Comparison of ENCODE assay signal across 25 cellular contexts in genomic region chr1:225471453-225472301, GRCh38. TPM values are rescaled to one million over a fixed set of nuclear protein-coding genes. Genes with fewer than 3 reads are reported as not detected.
DNase-seq lines count a peak whose midpoint lies in the region; ATAC-seq, FAIRE-seq and TF ChIP-seq lines count a peak whose summit lies in the region.
"Had no signal": no experiment of that assay in that cellular context is flagged by ENCODE, and none has a peak within 500 bp of the region (broad histone marks: within the 10 kb centered on the region; RNA-seq: fewer than 3 reads in every experiment).

No MANE protein-coding gene starts in this region.

- no peaks in the 10 kb centered on the region for H3K23me2 ChIP-seq in H1 (ENCODE audit: low read depth, low read length)

- no peaks in the 10 kb centered on the region for H3K27me3 ChIP-seq in H1 (replicated peaks in 1 of 4; ENCODE audit: control insufficient read depth in 3 of 4, extremely low read depth in 1 of 4, insufficient read depth in 3 of 4, low read length in 3 of 4)
- no peaks in the 10 kb centered on the region for H3K27me3 ChIP-seq in vagina
- H3K27me3 ChIP-seq: cardiac muscle cell, spleen had no signal

- H3K4me2 ChIP-seq in H1 (ENCODE audit: insufficient read depth in 1 of 2, low read depth in 2 of 2, low read length in 2 of 2): no peak overlapping the region
- H3K4me2 ChIP-seq: A549 had no signal

- WGBS in H1 (ENCODE audit: extremely low coverage in 1 of 2, insufficient coverage in 1 of 2, insufficient read length in 1 of 2, insufficient replicate concordance in 2 of 2, low coverage in 1 of 2, low lambda C conversion rate in 2 of 2, missing lambda C conversion rate in 1 of 2), 2 experiments: 82% methylated on average over 25 of the region's 29 CpGs; no CpG with 5 or more reads in 1 of the 2 experiments

- no peak overlapping the region for H3K14ac ChIP-seq in H1 (ENCODE audit: insufficient read length)

- CTCF ChIA-PET in H1 (lab: Charles Lee; ENCODE audit: partially characterized antibody): interaction anchor here (0.6 to 18.7 kb wide), 14 partner anchors 10 to 513 kb away, joined by 3 to 229 read pairs (median 4); no protein-coding TSS in a partner anchor

- no peaks in the 10 kb centered on the region for H3K79me1 ChIP-seq in H1 (ENCODE audit: low read depth, low read length)

- H2BK20ac ChIP-seq in H1 (ENCODE audit: low read length): no peak overlapping the region

- no peak for TF ChIP-seq EP300 in H1 (IDR thresholded peaks at IDR 0.05; ENCODE audit: borderline replicate concordance in 1 of 2, low read depth in 2 of 2, low read length in 2 of 2)

- no peaks in the 10 kb centered on the region for H4K20me1 ChIP-seq in H1 (replicated peaks in 1 of 2; ENCODE audit: control insufficient read depth in 1 of 2, insufficient read depth in 2 of 2, low read length in 2 of 2)

- no peak for TF ChIP-seq RAD21 in H1 (IDR thresholded peaks at IDR 0.05 in 1 of 2, conservative IDR thresholded peaks at IDR 0.05 in 1 of 2; ENCODE audit: low read depth in 2 of 2, low read length in 2 of 2)

- no peak overlapping the region for H3K9ac ChIP-seq in H1 (replicated peaks in 1 of 4; ENCODE audit: extremely low read depth in 1 of 4, low read depth in 3 of 4, low read length in 3 of 4)

- no peaks in the 10 kb centered on the region for H3K36me3 ChIP-seq in H1 (ENCODE audit: control insufficient read depth in 2 of 4, insufficient read depth in 4 of 4, low read length in 3 of 4)
- H3K36me3 ChIP-seq in vagina: no peaks in the 10 kb centered on the region
- H3K36me3 ChIP-seq: cardiac muscle cell, spleen, thoracic aorta had no signal

- H3K4me1 ChIP-seq in H1 (replicated peaks in 1 of 4; ENCODE audit: control insufficient read depth in 3 of 4, insufficient read depth in 4 of 4, low read length in 3 of 4): peaks cover 0 to 6% (median 1%) of the 10 kb centered on the region in 4 experiments; a peak in 4 of 7 replicates
- peaks cover 12% of the 10 kb centered on the region for H3K4me1 ChIP-seq in vagina

- TF ChIP-seq POLR2A in H1 (IDR thresholded peaks at IDR 0.05; ENCODE audit: control extremely low read depth in 1 of 2, low read depth in 2 of 2, low read length in 2 of 2): no peak
- no peak for TF ChIP-seq POLR2A in vagina (IDR thresholded peaks at IDR 0.05)

- H3K4ac ChIP-seq in H1 (replicated peaks; ENCODE audit: insufficient read length, low read depth, low read length): no peak overlapping the region

- intact Hi-C loops in vagina (cut with DNase I): loop anchor here (10.0 kb wide), 1 partner anchor 373 kb away; no protein-coding TSS in a partner anchor

- H2BK12ac ChIP-seq in H1 (ENCODE audit: low read depth, low read length): no peak overlapping the region

- no peak overlapping the region for H2AFZ ChIP-seq in H1 (ENCODE audit: low read length)

- H3K36me3 Mint-ChIP-seq in osteocyte (ENCODE audit: unreplicated experiment): no peaks in the 10 kb centered on the region
- H3K36me3 Mint-ChIP-seq: activated naive CD4-positive, alpha-beta T cell treated with anti-CD3 and anti-CD28 coated beads, Interleukin-2, amount 50 U/mL, for 24 hours; stimulated activated naive B cell treated with anti-CD40 and anti-IgM and Interleukin-4, amounts not matched to agents 10 μg/mL and 1 μg/mL and 100 μg/mL, for 72 hours had no signal

- no peak for ATAC-seq in HG03439 (IDR thresholded peaks at IDR 0.05; ENCODE audit: unreplicated experiment)
- ATAC-seq: stimulated activated naive B cell treated with anti-CD40 and anti-IgM and Interleukin-4, amounts not matched to agents 10 μg/mL and 1 μg/mL and 100 μg/mL, for 72 hours had no signal

- POLR2A ChIA-PET in H1 (lab: Charles Lee; ENCODE audit: partially characterized antibody): no interaction called here

- H2BK5ac ChIP-seq in H1 (ENCODE audit: low read depth, low read length): no peak overlapping the region; the same call in 1 of the 2 replicates

- FAIRE-seq in H1 (lab: Jason Lieb, UNC): no peak
- FAIRE-seq: A549, endothelial cell of umbilical vein, keratinocyte, RCC 7860 had no signal

- no peak overlapping the region for H3K23ac ChIP-seq in H1 (ENCODE audit: insufficient read length)

- H3K27ac ChIP-seq in H1 (ENCODE audit: low read depth, low read length) (no peak overlapping the region), vagina (no peak overlapping the region)
- H3K27ac ChIP-seq: A549, cardiac muscle cell, spleen, thoracic aorta had no signal

- H3K4me3 ChIP-seq in H1 (ENCODE audit: extremely low read depth in 1 of 4, insufficient read depth in 2 of 4, low read depth in 3 of 4, low read length in 4 of 4) (no peak overlapping the region), vagina (no peak overlapping the region)
- H3K4me3 ChIP-seq: A549, cardiac muscle cell, spleen, thoracic aorta had no signal

- H3K79me2 ChIP-seq in H1 (ENCODE audit: control insufficient read depth in 1 of 2, insufficient read depth in 2 of 2, low read length in 2 of 2): no peaks in the 10 kb centered on the region

- no peak overlapping the region for H2BK15ac ChIP-seq in H1 (ENCODE audit: low read length)

- DNase-seq in activated CD8-positive, alpha-beta memory T cell treated with anti-CD3 and anti-CD28 coated beads for 24 hours: peak; percentile 47
- DNase-seq in activated CD8-positive, alpha-beta memory T cell treated with anti-CD3 and anti-CD28 coated beads, Interleukin-2, amount 50 U/mL, for 48 hours: no peak
- peak in 1 of 2 experiments; percentile 42 for DNase-seq in H1 (ENCODE audit: low read depth in 1 of 2, low spot score in 2 of 2)
- DNase-seq in osteocyte (ENCODE audit: extremely low spot score, unreplicated experiment): peak; percentile 86
- DNase-seq in vagina (ENCODE audit: extremely low spot score in 2 of 2): peak; percentile 79 to 81
- DNase-seq in hepatic stellate cell (ENCODE audit: low spot score): no peak
- DNase-seq in C1 segment of cervical spinal cord (lab: John Stamatoyannopoulos, UW): no peak
- DNase-seq: anterior cingulate cortex; DMS79 treated with DMSO at 0.1 percent for 48 hours; NCI-H2171 treated with DMSO at 0.1 percent for 48 hours; NCI-H526; stimulated activated CD4-positive, alpha-beta T cell treated with anti-CD3 and anti-CD28 coated beads, Interleukin-2, amount 100 ng/mL, for 48 hours; stimulated activated naive B cell treated with anti-CD40 and anti-IgM and Interleukin-4, amounts not matched to agents 10 μg/mL and 1 μg/mL and 100 μg/mL, for 72 hours had no signal

- no peak overlapping the region; the same call in 1 of the 2 replicates for H4K8ac ChIP-seq in H1 (ENCODE audit: extremely low read depth, insufficient read depth, low read length)

- H3K56ac ChIP-seq in H1 (replicated peaks; ENCODE audit: insufficient read length, low read depth, low read length): no peak overlapping the region

- no peaks in the 10 kb centered on the region for H3K9me3 ChIP-seq in H1 (ENCODE audit: insufficient read depth in 2 of 2, low read depth in 1 of 2, low read length in 1 of 2)
- H3K9me3 ChIP-seq in vagina: no peaks in the 10 kb centered on the region
- H3K9me3 ChIP-seq: A549, Caco-2, spleen, thoracic aorta had no signal

- no peak overlapping the region for H2BK120ac ChIP-seq in H1 (replicated peaks; ENCODE audit: low read depth, low read length)

- no peak overlapping the region for H3K18ac ChIP-seq in H1 (ENCODE audit: extremely low read depth, low read length)

- no peaks in the 10 kb centered on the region for H3K9me3 Mint-ChIP-seq in osteocyte (ENCODE audit: unreplicated experiment)
- H3K9me3 Mint-ChIP-seq: activated naive CD4-positive, alpha-beta T cell treated with anti-CD3 and anti-CD28 coated beads, Interleukin-2, amount 50 U/mL, for 24 hours; activated T-helper 1 cell treated with anti-CD3 and anti-CD28 coated beads, Interleukin-12 subunit alpha, Interleukin-12 subunit beta, Interleukin-2, Interleukin-4 antibody, amounts not matched to agents 30 ng/mL and 10 ng/mL and 1 ng/mL, durations not matched to agents 14 hours and 24 hours and 36 hours; stimulated activated naive B cell treated with anti-CD40 and anti-IgM and Interleukin-4, amounts not matched to agents 10 μg/mL and 1 μg/mL and 100 μg/mL, for 72 hours had no signal

- H3K27me3 Mint-ChIP-seq in osteocyte (ENCODE audit: unreplicated experiment): no peaks in the 10 kb centered on the region
- H3K27me3 Mint-ChIP-seq: activated naive CD4-positive, alpha-beta T cell treated with anti-CD3 and anti-CD28 coated beads, Interleukin-2, amount 50 U/mL, for 24 hours; B cell; stimulated activated naive B cell treated with anti-CD40 and anti-IgM and Interleukin-4, amounts not matched to agents 10 μg/mL and 1 μg/mL and 100 μg/mL, for 72 hours had no signal

- H4K91ac ChIP-seq in H1 (replicated peaks; ENCODE audit: insufficient read length, low read length): no peak overlapping the region

- TF ChIP-seq CTCF in H1 (IDR thresholded peaks at IDR 0.05; ENCODE audit: control extremely low read depth in 1 of 3, insufficient read depth in 1 of 3, low read depth in 1 of 3, low read length in 3 of 3): peak in 1 of 3 experiments; percentile 0; a peak in 1 of 4 replicates
- no peak for TF ChIP-seq CTCF in osteocyte (IDR thresholded peaks at IDR 0.05)
- no peak for TF ChIP-seq CTCF in vagina (IDR thresholded peaks at IDR 0.05)

- no peak overlapping the region for H4K5ac ChIP-seq in H1 (ENCODE audit: insufficient read length, low read depth, low read length)

- H3K4me3 Mint-ChIP-seq in osteocyte (ENCODE audit: unreplicated experiment): no peak overlapping the region
- H3K4me3 Mint-ChIP-seq: activated naive CD4-positive, alpha-beta T cell treated with anti-CD3 and anti-CD28 coated beads, Interleukin-2, amount 50 U/mL, for 24 hours; activated T-helper 1 cell treated with anti-CD3 and anti-CD28 coated beads, Interleukin-12 subunit alpha, Interleukin-12 subunit beta, Interleukin-2, Interleukin-4 antibody, amounts not matched to agents 30 ng/mL and 10 ng/mL and 1 ng/mL, durations not matched to agents 14 hours and 24 hours and 36 hours; B cell; stimulated activated naive B cell treated with anti-CD40 and anti-IgM and Interleukin-4, amounts not matched to agents 10 μg/mL and 1 μg/mL and 100 μg/mL, for 72 hours had no signal

- no peak overlapping the region for H2AK5ac ChIP-seq in H1 (ENCODE audit: low read depth, low read length)

- H3K27ac Mint-ChIP-seq in osteocyte (ENCODE audit: unreplicated experiment): no peak overlapping the region
- H3K27ac Mint-ChIP-seq: activated naive CD4-positive, alpha-beta T cell treated with anti-CD3 and anti-CD28 coated beads, Interleukin-2, amount 50 U/mL, for 24 hours; activated T-helper 1 cell treated with anti-CD3 and anti-CD28 coated beads, Interleukin-12 subunit alpha, Interleukin-12 subunit beta, Interleukin-2, Interleukin-4 antibody, amounts not matched to agents 30 ng/mL and 10 ng/mL and 1 ng/mL, durations not matched to agents 14 hours and 24 hours and 36 hours; B cell; stimulated activated naive B cell treated with anti-CD40 and anti-IgM and Interleukin-4, amounts not matched to agents 10 μg/mL and 1 μg/mL and 100 μg/mL, for 72 hours had no signal

- peaks cover 14% of the 10 kb centered on the region for H3K4me1 Mint-ChIP-seq in osteocyte (ENCODE audit: unreplicated experiment)

RNA-seq across cellular contexts. Expression of gene LBR, which starts 43.8 kb away (rescaled TPM):
- 89.8 and 93.0 TPM in 2 replicates for total RNA-seq in H1 (2021; fragmentation: NEBNext Ultra II Directional; extraction: Animal tissue kit (Norgen Biotek cat#: 25700))
- 32.1 and 39.1 TPM in 2 replicates for polyA plus RNA-seq in H1 (2011; rRNA removed)
- polyA plus RNA-seq in H1 (2011; cell fraction: cytosol; rRNA removed): 35.5 TPM
- 41.7 TPM for polyA plus RNA-seq in H1 (2011; cell fraction: nucleus; rRNA removed)
- 42.4 to 77.4 TPM (median 46.1 TPM) in 4 replicates for polyA plus RNA-seq in H1 (2012, experiment 1 of 2)
- 7.1 TPM for polyA plus RNA-seq in H1 (2012, experiment 2 of 2)
- 113 TPM for polyA plus RNA-seq in H1 (2013, experiment 1 of 2)
- polyA plus RNA-seq in H1 (2013, experiment 2 of 2): 124 TPM
- 57.7 and 76.1 TPM in 2 replicates for polyA minus RNA-seq in H1 (2011; rRNA and poly(A)+ RNA removed)
- polyA minus RNA-seq in H1 (2011; cell fraction: cytosol; rRNA and poly(A)+ RNA removed): 27.3 TPM
- polyA minus RNA-seq in H1 (2011; cell fraction: nucleus; rRNA and poly(A)+ RNA removed): 50.5 TPM
- 29.5 and 34.8 TPM in 2 replicates for total RNA-seq in osteocyte
- 41.5 TPM for total RNA-seq in vagina

Comparison
In these comparisons a context has a peak if more than half of its experiments do, and no peak if none do; other contexts are left out.
1. DNase-seq: peak in activated CD8-positive, alpha-beta memory T cell treated with anti-CD3 and anti-CD28 coated beads for 24 hours (single experiment), osteocyte (single experiment) and vagina (2 of 2); none in activated CD8-positive, alpha-beta memory T cell treated with anti-CD3 and anti-CD28 coated beads, Interleukin-2, amount 50 U/mL, for 48 hours (single experiment), hepatic stellate cell (single experiment) and C1 segment of cervical spinal cord (0 of 14).